ENCODE assay signal across 11 cellular contexts in genomic region chr2:70328921-70329561, GRCh38. TPM values are rescaled to one million over a fixed set of nuclear protein-coding genes. Genes with fewer than 3 reads are reported as not detected.
A peak's percentile ranks its signal among the peaks of the same experiment; 100 is the strongest.
DNase-seq lines count a peak whose midpoint lies in the region; ATAC-seq and TF ChIP-seq lines count a peak whose summit lies in the region.
"Had no signal": no experiment of that assay in that cellular context is flagged by ENCODE, and none has a peak within 500 bp of the region (broad histone marks: within the 10 kb centered on the region; RNA-seq: fewer than 3 reads in every experiment).

No MANE protein-coding gene starts in this region.

- H3K9me3 ChIP-seq in duodenal mucosa (ENCODE audit: control insufficient read depth in 1 of 2, low read length in 2 of 2) = no peaks in the 10 kb centered on the region
- no peaks in the 10 kb centered on the region for H3K9me3 ChIP-seq in osteoblast (ENCODE audit: low read depth, low read length)
- H3K9me3 ChIP-seq in CD8-positive, alpha-beta T cell (ENCODE audit: low read length) = no peaks in the 10 kb centered on the region

- no peak overlapping the region for H3K4me3 Mint-ChIP-seq in activated CD8-positive, alpha-beta memory T cell treated with anti-CD3 and anti-CD28 coated beads, Interleukin-2, amount 10 ng/mL, durations not matched to agents 7 days and 5 days
- no peak overlapping the region for H3K4me3 Mint-ChIP-seq in CD8-positive, alpha-beta T cell
- H3K4me3 Mint-ChIP-seq: activated naive CD4-positive, alpha-beta T cell treated with anti-CD3 and anti-CD28 coated beads, Interleukin-2, amount 50 U/mL, for 24 hours had no signal

- H3K36me3 ChIP-seq in duodenal mucosa (ENCODE audit: control insufficient read depth in 1 of 2, insufficient read depth in 2 of 2, low read length in 2 of 2) = no peaks in the 10 kb centered on the region
- no peaks in the 10 kb centered on the region for H3K36me3 ChIP-seq in osteoblast (ENCODE audit: insufficient read depth, low read length)
- no peaks in the 10 kb centered on the region for H3K36me3 ChIP-seq in CD8-positive, alpha-beta T cell (ENCODE audit: insufficient read depth, low read length)

- CTCF ChIA-PET in activated CD8-positive, alpha-beta memory T cell treated with anti-CD3 and anti-CD28 coated beads, Interleukin-2, amount 10 ng/mL, durations not matched to agents 7 days and 5 days (lab: Charles Lee) = interaction anchor here (0.7 to 1.2 kb wide), 4 partner anchors 25 to 318 kb away, joined by 3 to 5 read pairs (median 3); no protein-coding TSS in a partner anchor
- CTCF ChIA-PET in CD8-positive, alpha-beta T cell (lab: Charles Lee) = interaction anchor here (0.7 to 1.9 kb wide), 6 partner anchors 11 to 542 kb away, joined by 3 to 8 read pairs (median 4); no protein-coding TSS in a partner anchor

- no peaks in the 10 kb centered on the region for H4K20me1 ChIP-seq in osteoblast (ENCODE audit: insufficient read depth, low read length)

- H3K36me3 Mint-ChIP-seq in activated CD8-positive, alpha-beta memory T cell treated with anti-CD3 and anti-CD28 coated beads, Interleukin-2, amount 10 ng/mL, durations not matched to agents 7 days and 5 days = no peaks in the 10 kb centered on the region
- H3K36me3 Mint-ChIP-seq in CD8-positive, alpha-beta T cell = no peaks in the 10 kb centered on the region
- H3K36me3 Mint-ChIP-seq: activated naive CD4-positive, alpha-beta T cell treated with anti-CD3 and anti-CD28 coated beads, Interleukin-2, amount 50 U/mL, for 24 hours had no signal

- no peaks in the 10 kb centered on the region for H3K79me2 ChIP-seq in osteoblast (ENCODE audit: insufficient read depth, low read length)

- H3K27ac ChIP-seq in duodenal mucosa (ENCODE audit: low read depth, low read length) (peak overlapping the region; percentile 74), osteoblast (ENCODE audit: low read depth, low read length) (no peak overlapping the region)
- H3K27ac ChIP-seq in CD8-positive, alpha-beta T cell (ENCODE audit: low read depth, low read length) = no peak overlapping the region

- peaks cover 23% of the 10 kb centered on the region for H3K27me3 Mint-ChIP-seq in activated CD8-positive, alpha-beta memory T cell treated with anti-CD3 and anti-CD28 coated beads, Interleukin-2, amount 10 ng/mL, durations not matched to agents 7 days and 5 days
- H3K27me3 Mint-ChIP-seq in CD8-positive, alpha-beta T cell (ENCODE audit: low read depth) = no peaks in the 10 kb centered on the region
- H3K27me3 Mint-ChIP-seq: activated naive CD4-positive, alpha-beta T cell treated with anti-CD3 and anti-CD28 coated beads, Interleukin-2, amount 50 U/mL, for 24 hours had no signal

- H3K9ac ChIP-seq in duodenal mucosa (ENCODE audit: low read depth in 1 of 2, low read length in 2 of 2) = peak overlapping the region in 1 of 2 donors; percentile 33

- ATAC-seq in HG02571 (IDR thresholded peaks at IDR 0.05; ENCODE audit: unreplicated experiment) = no peak
- ATAC-seq in activated CD8-positive, alpha-beta memory T cell treated with anti-CD3 and anti-CD28 coated beads, Interleukin-2, amount 10 ng/mL, durations not matched to agents 7 days and 5 days = no peak
- ATAC-seq in CD8-positive, alpha-beta T cell = no peak

- H3K4me1 ChIP-seq in duodenal mucosa (ENCODE audit: control insufficient read depth in 1 of 2, insufficient read depth in 2 of 2, low read length in 2 of 2) (peaks cover 10% of the 10 kb centered on the region in 2 donors), osteoblast (ENCODE audit: insufficient read depth, low read length) (no peaks in the 10 kb centered on the region)
- no peaks in the 10 kb centered on the region for H3K4me1 ChIP-seq in CD8-positive, alpha-beta T cell (ENCODE audit: insufficient read depth, low read length)

- intact Hi-C loops in CD8-positive, alpha-beta T cell (cut with DNase I, micrococcal nuclease) = no loop called here

- H3K9me3 Mint-ChIP-seq in activated CD8-positive, alpha-beta memory T cell treated with anti-CD3 and anti-CD28 coated beads, Interleukin-2, amount 10 ng/mL, durations not matched to agents 7 days and 5 days (ENCODE audit: low read depth) = no peaks in the 10 kb centered on the region
- no peaks in the 10 kb centered on the region for H3K9me3 Mint-ChIP-seq in CD8-positive, alpha-beta T cell
- H3K9me3 Mint-ChIP-seq: activated naive CD4-positive, alpha-beta T cell treated with anti-CD3 and anti-CD28 coated beads, Interleukin-2, amount 50 U/mL, for 24 hours had no signal

- no peaks in the 10 kb centered on the region for H3K4me1 Mint-ChIP-seq in activated CD8-positive, alpha-beta memory T cell treated with anti-CD3 and anti-CD28 coated beads, Interleukin-2, amount 10 ng/mL, durations not matched to agents 7 days and 5 days
- H3K4me1 Mint-ChIP-seq in CD8-positive, alpha-beta T cell (ENCODE audit: low read depth) = no peaks in the 10 kb centered on the region
- H3K4me1 Mint-ChIP-seq: activated naive CD4-positive, alpha-beta T cell treated with anti-CD3 and anti-CD28 coated beads, Interleukin-2, amount 50 U/mL, for 24 hours had no signal

- H3K4me3 ChIP-seq in duodenal mucosa (ENCODE audit: low read depth in 1 of 2, low read length in 2 of 2) (peak overlapping the region in 1 of 2 donors; percentile 39), osteoblast (ENCODE audit: insufficient read depth, low read length) (no peak overlapping the region)
- no peak overlapping the region for H3K4me3 ChIP-seq in CD8-positive, alpha-beta T cell (ENCODE audit: low read depth, low read length)

- no peak overlapping the region for H3K27ac Mint-ChIP-seq in activated CD8-positive, alpha-beta memory T cell treated with anti-CD3 and anti-CD28 coated beads, Interleukin-2, amount 10 ng/mL, durations not matched to agents 7 days and 5 days
- no peak overlapping the region for H3K27ac Mint-ChIP-seq in CD8-positive, alpha-beta T cell
- H3K27ac Mint-ChIP-seq: activated naive CD4-positive, alpha-beta T cell treated with anti-CD3 and anti-CD28 coated beads, Interleukin-2, amount 50 U/mL, for 24 hours had no signal

- DNase-seq in ELR (ENCODE audit: low read depth) = peak; percentile 34
- DNase-seq in NCI-H2029 treated with DMSO at 0.1 percent for 48 hours (lab: John Stamatoyannopoulos, UW) = peak; percentile 78
- DNase-seq in osteoblast (ENCODE audit: insufficient read length, low spot score, missing footprints) = no peak
- DNase-seq in activated CD8-positive, alpha-beta memory T cell treated with anti-CD3 and anti-CD28 coated beads, Interleukin-2, amount 10 ng/mL, durations not matched to agents 7 days and 5 days = no peak
- no peak for DNase-seq in CD8-positive, alpha-beta T cell
- no peak for DNase-seq in NCI-H187 treated with DMSO at 0.1 percent for 48 hours (lab: John Stamatoyannopoulos, UW)
- DNase-seq: erythroblast, GDM1 had no signal

- TF ChIP-seq CTCF in osteoblast (IDR thresholded peaks at IDR 0.05; ENCODE audit: extremely low read depth, low read depth, low read length) = no peak
- TF ChIP-seq CTCF in CD8-positive, alpha-beta T cell (IDR thresholded peaks at IDR 0.05) = no peak

- H3K27me3 ChIP-seq in duodenal mucosa (ENCODE audit: control insufficient read depth in 1 of 2, insufficient read depth in 2 of 2, low read length in 2 of 2) = no peaks in the 10 kb centered on the region
- peaks cover 13% of the 10 kb centered on the region for H3K27me3 ChIP-seq in osteoblast (ENCODE audit: insufficient read depth, low read length)
- no peaks in the 10 kb centered on the region for H3K27me3 ChIP-seq in CD8-positive, alpha-beta T cell (ENCODE audit: insufficient read depth, low read length)

- no peak overlapping the region for H3K4me2 ChIP-seq in osteoblast (ENCODE audit: insufficient read depth, low read length)

- peak overlapping the region; percentile 29 for H2AFZ ChIP-seq in osteoblast (ENCODE audit: low read length)

- POLR2A ChIA-PET in CD8-positive, alpha-beta T cell (lab: Charles Lee) = no interaction called here

RNA-seq across cellular contexts. Expression of gene FAM136A, which starts 27.2 kb away (rescaled TPM):
- total RNA-seq in osteoblast = 21.7 and 31.5 TPM in 2 replicates
- total RNA-seq in activated CD8-positive, alpha-beta memory T cell treated with anti-CD3 and anti-CD28 coated beads, Interleukin-2, amount 10 ng/mL, durations not matched to agents 7 days and 5 days = 10 to 100 TPM; 39.7 to 50.2 TPM
- 10 to 100 TPM; 30.8 to 30.9 TPM for total RNA-seq in CD8-positive, alpha-beta T cell

RNA-seq across cellular contexts. Expression of gene SNRPG, which starts 35.5 kb away (rescaled TPM):
- total RNA-seq in osteoblast = 89.9 and 97.4 TPM in 2 replicates
- total RNA-seq in activated CD8-positive, alpha-beta memory T cell treated with anti-CD3 and anti-CD28 coated beads, Interleukin-2, amount 10 ng/mL, durations not matched to agents 7 days and 5 days = 100 to 1,000 TPM; 305 to 415 TPM
- total RNA-seq in CD8-positive, alpha-beta T cell = 100 to 1,000 TPM; 102 to 108 TPM

Comparison
In these comparisons a context has a peak if more than half of its experiments do, and no peak if none do; other contexts are left out.
1. DNase-seq: peak in ELR (single experiment) and NCI-H2029 treated with DMSO at 0.1 percent for 48 hours (single experiment); none in osteoblast (single experiment), activated CD8-positive, alpha-beta memory T cell treated with anti-CD3 and anti-CD28 coated beads, Interleukin-2, amount 10 ng/mL, durations not matched to agents 7 days and 5 days (single experiment), CD8-positive, alpha-beta T cell (0 of 7) and NCI-H187 treated with DMSO at 0.1 percent for 48 hours (single experiment).